ENCODE assay signal across 11 cellular contexts in genomic region chr10:70967591-70968588, GRCh38.
DNase-seq lines count a peak whose midpoint lies in the region; ATAC-seq, FAIRE-seq and TF ChIP-seq lines count a peak whose summit lies in the region.
"Had no signal": no experiment of that assay in that cellular context is flagged by ENCODE, and none has a peak within 500 bp of the region (broad histone marks: within the 10 kb centered on the region; RNA-seq: fewer than 3 reads in every experiment).

No MANE protein-coding gene starts in this region.

- H3K4me3 ChIP-seq in PC-3 (ENCODE audit: low read length), result no peak overlapping the region

- H3K79me2 ChIP-seq in PC-3 (ENCODE audit: low read length), result no peaks in the 10 kb centered on the region
- H3K79me2 ChIP-seq: parathyroid adenoma had no signal

- H3K4me1 ChIP-seq in PC-3 (ENCODE audit: insufficient read depth, low read length), result peaks cover 3% of the 10 kb centered on the region; the same call in 1 of the 2 replicates
- H3K4me1 ChIP-seq: parathyroid adenoma had no signal

- ATAC-seq in GM18867 (IDR thresholded peaks at IDR 0.05; ENCODE audit: unreplicated experiment) (peak; percentile 68), HG02798 (IDR thresholded peaks at IDR 0.05; ENCODE audit: poor library complexity, unreplicated experiment) (peak; percentile 74), PC-3 (no peak)

- DNase-seq in PC-3 (peak; percentile 43), neural crest cell (ENCODE audit: low read depth, low spot score) (no peak), frontal cortex (ENCODE audit: low spot score in 2 of 2) (no peak), RCC 7860 (ENCODE audit: low spot score) (no peak)
- no peak for DNase-seq in stimulated activated naive CD4-positive, alpha-beta T cell (lab: John Stamatoyannopoulos, UW)
- DNase-seq in activated naive CD4-positive, alpha-beta T cell treated with Interleukin-2 at 50 U/mL for 16 hours, result no peak
- DNase-seq: hypothalamus had no signal

- POLR2A ChIA-PET in PC-3 (lab: Charles Lee; ENCODE audit: unreplicated experiment), result no interaction called here

- no peak overlapping the region for H3K4me2 ChIP-seq in PC-3 (ENCODE audit: low read length)

- peaks cover 9% of the 10 kb centered on the region for H3K4me1 Mint-ChIP-seq in neural crest cell

- no peaks in the 10 kb centered on the region for H3K36me3 Mint-ChIP-seq in neural crest cell (ENCODE audit: low read depth)

- intact Hi-C loops in PC-3 (cut with micrococcal nuclease), result no loop called here

- no TSS peak for BruUV-seq in PC-3 (replicated peaks; lab: Mats Ljungman, UMichigan)

- TF ChIP-seq CTCF in PC-3 (conservative IDR thresholded peaks at IDR 0.05; ENCODE audit: low read depth, low read length) (no peak), neural crest cell (conservative IDR thresholded peaks at IDR 0.05) (no peak)

- no peak overlapping the region for H3K27ac ChIP-seq in PC-3 (ENCODE audit: low read length)
- H3K27ac ChIP-seq: parathyroid adenoma had no signal

- peak overlapping the region; percentile 78 for H3K27ac Mint-ChIP-seq in neural crest cell (ENCODE audit: unreplicated experiment)

- no peak overlapping the region for H2AFZ ChIP-seq in PC-3 (ENCODE audit: low read length)
- H2AFZ ChIP-seq: parathyroid adenoma had no signal

- H3K9me2 ChIP-seq in PC-3 (replicated peaks; ENCODE audit: low read length), result no peaks in the 10 kb centered on the region

- H3K4me3 Mint-ChIP-seq in neural crest cell, result no peak overlapping the region

- H3K36me3 ChIP-seq in PC-3 (ENCODE audit: low read depth, low read length), result no peaks in the 10 kb centered on the region

- no peak overlapping the region for H3K9ac ChIP-seq in PC-3 (ENCODE audit: low read length)
- H3K9ac ChIP-seq: parathyroid adenoma had no signal

- CTCF ChIA-PET in PC-3 (lab: Charles Lee), result no interaction called here

- no peaks in the 10 kb centered on the region for H4K20me1 ChIP-seq in PC-3 (ENCODE audit: low read length)

- H3K9me3 Mint-ChIP-seq in neural crest cell, result peaks cover 4% of the 10 kb centered on the region

- FAIRE-seq in frontal cortex (lab: Jason Lieb, UNC) (no peak), RCC 7860 (lab: Jason Lieb, UNC) (no peak)
- FAIRE-seq: colon had no signal

- H3F3A ChIP-seq in PC-3 (ENCODE audit: low read length, unreplicated experiment), result no peaks in the 10 kb centered on the region

- H3K9me3 ChIP-seq in PC-3 (ENCODE audit: low read length), result no peaks in the 10 kb centered on the region

- no peaks in the 10 kb centered on the region for H3K27me3 Mint-ChIP-seq in neural crest cell (ENCODE audit: low read depth)

- peaks cover under 1% of the 10 kb centered on the region; the same call in 1 of the 2 replicates for H3K27me3 ChIP-seq in PC-3 (ENCODE audit: low read length)
